ENCODE assay signal across 1 cellular context in the genomic region with DNA sequence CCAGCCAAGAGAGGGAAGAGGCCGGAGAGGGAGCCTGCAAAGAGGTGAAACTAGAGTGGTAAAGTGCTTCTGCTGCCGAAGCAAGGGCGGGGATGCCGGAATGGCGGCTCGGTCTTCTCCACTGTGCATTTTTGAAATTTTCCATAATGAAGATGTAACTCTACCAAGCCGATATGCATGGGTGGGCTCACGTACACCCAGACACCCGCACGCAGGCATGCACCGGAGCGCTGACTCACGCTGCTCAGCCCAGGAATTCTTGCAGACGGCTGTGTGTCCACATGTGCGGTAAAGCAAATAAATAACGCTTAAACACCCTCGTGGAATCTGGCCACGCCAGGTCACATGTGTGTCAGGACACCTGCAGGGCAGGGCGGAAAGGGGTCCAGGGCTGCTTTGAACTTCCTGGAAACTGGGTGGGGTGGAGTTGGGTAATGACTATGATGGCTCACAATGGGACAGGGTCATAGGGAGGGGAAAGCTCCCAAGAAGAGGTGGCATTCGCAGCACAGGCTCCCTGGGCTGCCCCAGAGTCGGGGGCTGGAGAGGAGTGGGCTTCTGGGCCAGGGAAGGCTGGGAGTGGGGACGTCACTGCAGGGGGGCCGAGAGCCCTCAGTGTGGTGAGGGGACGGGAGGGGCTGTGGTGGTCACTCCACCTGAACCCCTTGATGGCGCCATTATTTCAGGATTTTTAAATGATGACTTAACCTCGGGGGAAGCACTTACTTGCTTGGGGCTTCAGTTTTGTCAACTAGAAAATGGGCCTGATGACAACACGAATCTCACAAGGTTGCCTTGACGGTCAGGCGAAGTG.
A peak's percentile ranks its signal among the peaks of the same experiment; 100 is the strongest.
TF ChIP-seq lines count a peak whose summit lies in the region.

No MANE protein-coding gene starts in this region.

TF ChIP-seq in HepG2, 621 proteins besides CTCF, POLR2A, EP300 and RAD21 (continued from another document and continues in another):
- TF ChIP-seq HOXA3 (CRISPR knock-in tag; IDR thresholded peaks at IDR 0.05) (peak; percentile 95), NAIF1 (CRISPR knock-in tag; IDR thresholded peaks at IDR 0.05; ENCODE audit: borderline replicate concordance) (peak; percentile 62; the same call in 1 of the 2 replicates), GTF2F1 (IDR thresholded peaks at IDR 0.05; ENCODE audit: low read length) (no peak), ZNF138 (CRISPR knock-in tag; IDR thresholded peaks at IDR 0.05; ENCODE audit: low read depth) (no peak), ZNF17 (CRISPR knock-in tag; IDR thresholded peaks at IDR 0.05) (no peak), RBFOX2 (IDR thresholded peaks at IDR 0.05; ENCODE audit: low read depth, low read length) (peak; percentile 50; the same call in 1 of the 2 replicates), ZNF777 (CRISPR knock-in tag; IDR thresholded peaks at IDR 0.05) (peak; percentile 53; the same call in 1 of the 2 replicates), ZNF558 (CRISPR knock-in tag; IDR thresholded peaks at IDR 0.05; ENCODE audit: borderline replicate concordance) (peak; percentile 55; the same call in 1 of the 2 replicates), ZFYVE20 (CRISPR knock-in tag; IDR thresholded peaks at IDR 0.05; ENCODE audit: borderline replicate concordance, low read depth) (no peak), ZNF335 (CRISPR knock-in tag; IDR thresholded peaks at IDR 0.05) (peak; percentile 94), RXRB (CRISPR knock-in tag; IDR thresholded peaks at IDR 0.05; ENCODE audit: borderline replicate concordance) (peak; percentile 100), ZNF232 (CRISPR knock-in tag; IDR thresholded peaks at IDR 0.05; ENCODE audit: borderline replicate concordance) (peak; percentile 80), ZNF552 (CRISPR knock-in tag; IDR thresholded peaks at IDR 0.05; ENCODE audit: borderline replicate concordance) (peak; percentile 100), THAP11 (CRISPR knock-in tag; IDR thresholded peaks at IDR 0.05) (peak; percentile 84), ZNF790 (CRISPR knock-in tag; IDR thresholded peaks at IDR 0.05; ENCODE audit: borderline replicate concordance) (peak; percentile 91), KDM6A (CRISPR knock-in tag; IDR thresholded peaks at IDR 0.05; ENCODE audit: low read depth) (peak; percentile 76), LRRFIP1 (CRISPR knock-in tag; conservative IDR thresholded peaks at IDR 0.05) (no peak), IKZF1 (IDR thresholded peaks at IDR 0.05) (no peak), ZBED4 (CRISPR knock-in tag; IDR thresholded peaks at IDR 0.05; ENCODE audit: borderline replicate concordance) (peak; percentile 73; the same call in 1 of the 2 replicates), ZNF431 (CRISPR knock-in tag; IDR thresholded peaks at IDR 0.05; ENCODE audit: borderline replicate concordance, low read depth) (peak; percentile 98), TAF15 (IDR thresholded peaks at IDR 0.05; ENCODE audit: low read depth, low read length, poor library complexity, severe bottlenecking) (no peak), CHD2 (IDR thresholded peaks at IDR 0.05; ENCODE audit: low read depth, low read length) (peak; percentile 5; the same call in 1 of the 2 replicates), ZBTB46 (CRISPR knock-in tag; IDR thresholded peaks at IDR 0.05; ENCODE audit: borderline replicate concordance) (0 out of 2 replicates have a peak, but pooled peaks have one; percentile 94), ZNF263 (CRISPR knock-in tag; IDR thresholded peaks at IDR 0.05) (peak; percentile 59; the same call in 1 of the 2 replicates), CENPT (CRISPR knock-in tag; IDR thresholded peaks at IDR 0.05; ENCODE audit: low read depth) (no peak), ZNF460 (CRISPR knock-in tag; IDR thresholded peaks at IDR 0.05; ENCODE audit: borderline replicate concordance) (peak; percentile 57; the same call in 1 of the 2 replicates), SSRP1 (CRISPR knock-in tag; IDR thresholded peaks at IDR 0.05) (peak; percentile 60; the same call in 1 of the 2 replicates), MXD3 (CRISPR knock-in tag; IDR thresholded peaks at IDR 0.05) (peak; percentile 92), ZNF530 (CRISPR knock-in tag; IDR thresholded peaks at IDR 0.05; ENCODE audit: low read depth) (no peak), WIZ (CRISPR knock-in tag; IDR thresholded peaks at IDR 0.05) (peak; percentile 50; the same call in 1 of the 2 replicates), GRHL1 (CRISPR knock-in tag; conservative IDR thresholded peaks at IDR 0.05) (no peak), ZNF343 (CRISPR knock-in tag; IDR thresholded peaks at IDR 0.05) (peak; percentile 93), ZSCAN21 (CRISPR knock-in tag; IDR thresholded peaks at IDR 0.05; ENCODE audit: borderline replicate concordance) (peak; percentile 97), FUBP1 (CRISPR knock-in tag; IDR thresholded peaks at IDR 0.05; ENCODE audit: borderline replicate concordance) (0 out of 2 replicates have a peak, but pooled peaks have one; percentile 40), CEBPB (IDR thresholded peaks at IDR 0.05; ENCODE audit: borderline replicate concordance, low read depth, low read length) (peak; percentile 76)
- TF ChIP-seq, protein P1, sequence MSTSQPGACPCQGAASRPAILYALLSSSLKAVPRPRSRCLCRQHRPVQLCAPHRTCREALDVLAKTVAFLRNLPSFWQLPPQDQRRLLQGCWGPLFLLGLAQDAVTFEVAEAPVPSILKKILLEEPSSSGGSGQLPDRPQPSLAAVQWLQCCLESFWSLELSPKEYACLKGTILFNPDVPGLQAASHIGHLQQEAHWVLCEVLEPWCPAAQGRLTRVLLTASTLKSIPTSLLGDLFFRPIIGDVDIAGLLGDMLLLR (CRISPR knock-in tag; IDR thresholded peaks at IDR 0.05), result peak; percentile 82
- TF ChIP-seq, protein P2, sequence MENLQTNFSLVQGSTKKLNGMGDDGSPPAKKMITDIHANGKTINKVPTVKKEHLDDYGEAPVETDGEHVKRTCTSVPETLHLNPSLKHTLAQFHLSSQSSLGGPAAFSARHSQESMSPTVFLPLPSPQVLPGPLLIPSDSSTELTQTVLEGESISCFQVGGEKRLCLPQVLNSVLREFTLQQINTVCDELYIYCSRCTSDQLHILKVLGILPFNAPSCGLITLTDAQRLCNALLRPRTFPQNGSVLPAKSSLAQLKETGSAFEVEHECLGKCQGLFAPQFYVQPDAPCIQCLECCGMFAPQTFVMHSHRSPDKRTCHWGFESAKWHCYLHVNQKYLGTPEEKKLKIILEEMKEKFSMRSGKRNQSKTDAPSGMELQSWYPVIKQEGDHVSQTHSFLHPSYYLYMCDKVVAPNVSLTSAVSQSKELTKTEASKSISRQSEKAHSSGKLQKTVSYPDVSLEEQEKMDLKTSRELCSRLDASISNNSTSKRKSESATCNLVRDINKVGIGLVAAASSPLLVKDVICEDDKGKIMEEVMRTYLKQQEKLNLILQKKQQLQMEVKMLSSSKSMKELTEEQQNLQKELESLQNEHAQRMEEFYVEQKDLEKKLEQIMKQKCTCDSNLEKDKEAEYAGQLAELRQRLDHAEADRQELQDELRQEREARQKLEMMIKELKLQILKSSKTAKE (CRISPR knock-in tag; IDR thresholded peaks at IDR 0.05; ENCODE audit: borderline replicate concordance), result peak; percentile 100
- TF ChIP-seq, protein P3, sequence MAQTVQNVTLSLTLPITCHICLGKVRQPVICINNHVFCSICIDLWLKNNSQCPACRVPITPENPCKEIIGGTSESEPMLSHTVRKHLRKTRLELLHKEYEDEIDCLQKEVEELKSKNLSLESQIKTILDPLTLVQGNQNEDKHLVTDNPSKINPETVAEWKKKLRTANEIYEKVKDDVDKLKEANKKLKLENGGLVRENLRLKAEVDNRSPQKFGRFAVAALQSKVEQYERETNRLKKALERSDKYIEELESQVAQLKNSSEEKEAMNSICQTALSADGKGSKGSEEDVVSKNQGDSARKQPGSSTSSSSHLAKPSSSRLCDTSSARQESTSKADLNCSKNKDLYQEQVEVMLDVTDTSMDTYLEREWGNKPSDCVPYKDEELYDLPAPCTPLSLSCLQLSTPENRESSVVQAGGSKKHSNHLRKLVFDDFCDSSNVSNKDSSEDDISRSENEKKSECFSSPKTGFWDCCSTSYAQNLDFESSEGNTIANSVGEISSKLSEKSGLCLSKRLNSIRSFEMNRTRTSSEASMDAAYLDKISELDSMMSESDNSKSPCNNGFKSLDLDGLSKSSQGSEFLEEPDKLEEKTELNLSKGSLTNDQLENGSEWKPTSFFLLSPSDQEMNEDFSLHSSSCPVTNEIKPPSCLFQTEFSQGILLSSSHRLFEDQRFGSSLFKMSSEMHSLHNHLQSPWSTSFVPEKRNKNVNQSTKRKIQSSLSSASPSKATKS (CRISPR knock-in tag; IDR thresholded peaks at IDR 0.05), result no peak; the same call in 1 of the 2 replicates
